Comparison of ENCODE assay signal across 11 cellular contexts in the genomic region with DNA sequence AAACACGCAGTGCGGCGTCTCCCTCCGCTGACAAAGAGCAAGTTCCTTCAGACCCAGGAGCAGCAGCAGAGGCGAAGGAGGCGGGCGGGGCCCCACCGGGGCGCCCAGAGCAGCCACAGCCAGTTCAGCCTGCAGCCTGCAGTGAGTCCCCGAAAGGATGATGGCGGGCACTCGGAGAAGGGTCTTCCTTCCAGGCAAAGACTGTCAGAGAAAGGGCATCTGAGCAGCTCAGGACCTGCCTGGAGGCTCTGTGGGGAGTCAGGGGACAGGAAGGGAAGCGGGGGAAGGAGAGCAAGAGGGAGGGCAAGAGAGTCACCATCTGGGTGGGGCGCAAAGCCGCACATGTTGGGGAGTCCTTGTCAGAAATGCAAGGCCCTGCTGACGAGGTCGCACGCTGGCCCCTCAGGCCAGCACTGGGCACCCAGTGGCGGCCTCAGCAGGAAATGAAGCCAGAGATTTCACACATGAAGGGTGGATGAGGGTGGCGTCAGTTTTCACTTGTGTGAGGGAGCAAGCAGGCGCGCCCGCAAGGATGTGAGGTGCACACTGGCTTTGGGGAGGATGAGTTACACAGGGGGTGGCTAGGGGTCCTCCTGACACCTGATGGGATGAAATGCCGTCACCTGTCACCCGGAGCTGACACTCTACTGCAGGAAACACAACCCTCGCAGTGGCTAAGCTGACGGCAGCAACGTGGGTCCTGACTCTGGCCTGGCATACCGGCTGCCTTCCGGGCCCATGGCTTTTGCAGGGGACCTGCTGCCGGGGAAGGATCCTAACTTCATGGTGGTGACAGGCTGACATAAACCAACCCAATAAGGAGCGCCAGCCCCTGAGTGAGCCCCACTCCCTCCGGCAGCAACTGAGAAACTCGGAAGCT. TPM values are rescaled to one million over a fixed set of nuclear protein-coding genes. Genes with fewer than 3 reads are reported as not detected.
"Had no signal": no experiment of that assay in that cellular context is flagged by ENCODE, and none has a peak within 500 bp of the region (broad histone marks: within the 10 kb centered on the region; RNA-seq: fewer than 3 reads in every experiment).

No MANE protein-coding gene starts in this region.

- H3K4me2 ChIP-seq: hepatocyte had no signal

- DNase-seq: activated CD4-positive, alpha-beta memory T cell treated with anti-CD3 and anti-CD28 coated beads for 36 hours; activated effector memory CD4-positive, alpha-beta T cell treated with anti-CD3 and anti-CD28 coated beads, Interleukin-2, amount 50 U/mL, for 16 hours; activated T-cell treated with anti-CD3 and anti-CD28 coated beads, Interleukin-2, amount 50 U/mL, for 4 hours; nephron progenitor cell; retina had no signal

- H3K27ac Mint-ChIP-seq: activated CD4-positive, alpha-beta memory T cell treated with anti-CD3 and anti-CD28 coated beads for 36 hours; nephron progenitor cell had no signal

- H3K27me3 Mint-ChIP-seq: activated CD4-positive, alpha-beta memory T cell treated with anti-CD3 and anti-CD28 coated beads for 36 hours had no signal

- H3K9me3 ChIP-seq: breast epithelium had no signal

- H3K4me3 Mint-ChIP-seq: activated CD4-positive, alpha-beta memory T cell treated with anti-CD3 and anti-CD28 coated beads for 36 hours; activated T-cell treated with anti-CD3 and anti-CD28 coated beads, Interleukin-2, amount 50 U/mL, for 4 hours; nephron progenitor cell had no signal

- H2AFZ ChIP-seq: hepatocyte, parathyroid adenoma had no signal

- H3K27me3 ChIP-seq: breast epithelium, hepatocyte had no signal

- H3K4me3 ChIP-seq: breast epithelium, hepatocyte had no signal

- ATAC-seq: activated naive CD4-positive, alpha-beta T cell treated with anti-CD3 and anti-CD28 coated beads, Interleukin-2, amount 50 U/mL, for 72 hours; activated T-cell treated with anti-CD3 and anti-CD28 coated beads, Interleukin-2, amount 50 U/mL, for 4 hours had no signal

- H3K9ac ChIP-seq: parathyroid adenoma had no signal

- H3K9me3 Mint-ChIP-seq: activated CD4-positive, alpha-beta memory T cell treated with anti-CD3 and anti-CD28 coated beads for 36 hours; activated naive CD4-positive, alpha-beta T cell treated with anti-CD3 and anti-CD28 coated beads, Interleukin-2, amount 50 U/mL, for 72 hours; activated T-cell treated with anti-CD3 and anti-CD28 coated beads, Interleukin-2, amount 50 U/mL, for 4 hours; nephron progenitor cell had no signal

- H3K27ac ChIP-seq: hepatocyte, parathyroid adenoma had no signal

- H3K4me1 ChIP-seq: parathyroid adenoma had no signal

RNA-seq across cellular contexts. Expression of gene CCDC27, which starts 37.4 kb away (rescaled TPM):
- total RNA-seq: activated CD4-positive, alpha-beta memory T cell treated with anti-CD3 and anti-CD28 coated beads for 36 hours; activated naive CD4-positive, alpha-beta T cell treated with anti-CD3 and anti-CD28 coated beads, Interleukin-2, amount 50 U/mL, for 72 hours; activated T-cell treated with anti-CD3 and anti-CD28 coated beads, Interleukin-2, amount 50 U/mL, for 4 hours; breast epithelium; endothelial cell of umbilical vein; skeletal muscle tissue had no signal
- polyA plus RNA-seq: endothelial cell of umbilical vein had no signal
